Comparison of ENCODE assay signal across 19 cellular contexts in genomic region chr6:108806669-108807068, GRCh38. TPM values are rescaled to one million over a fixed set of nuclear protein-coding genes. Genes with fewer than 3 reads are reported as not detected.
DNase-seq lines count a peak whose midpoint lies in the region; ATAC-seq and TF ChIP-seq lines count a peak whose summit lies in the region.
"Had no signal": no experiment of that assay in that cellular context is flagged by ENCODE, and none has a peak within 500 bp of the region (broad histone marks: within the 10 kb centered on the region; RNA-seq: fewer than 3 reads in every experiment).

No MANE protein-coding gene starts in this region.

- H3K4me2 ChIP-seq in PC-3 (ENCODE audit: low read length) (no peak overlapping the region), SK-N-SH (no peak overlapping the region)
- H3K4me2 ChIP-seq: BLaER1 had no signal

- H3K79me2 ChIP-seq in PC-3 (ENCODE audit: low read length) (no peaks in the 10 kb centered on the region), SK-N-SH (ENCODE audit: insufficient read depth) (no peaks in the 10 kb centered on the region)

- POLR2A ChIA-PET in activated CD4-positive, alpha-beta T cell treated with anti-CD3 and anti-CD28 coated beads for 36 hours (lab: Charles Lee) = interaction anchor here (0.6 kb wide), 1 partner anchor 512 kb away, joined by 3 read pairs; no protein-coding TSS in a partner anchor
- POLR2A ChIA-PET in activated CD4-positive, alpha-beta T cell treated with anti-CD3 and anti-CD28 coated beads, Interleukin-2, amount 10 ng/mL, durations not matched to agents 7 days and 5 days (lab: Charles Lee) = no interaction called here
- POLR2A ChIA-PET in PC-3 (lab: Charles Lee; ENCODE audit: unreplicated experiment) = no interaction called here
- POLR2A ChIA-PET in SK-N-SH (lab: Yijun Ruan, JAX) = no interaction called here

- H3K27ac ChIP-seq in PC-3 (ENCODE audit: low read length) = no peak overlapping the region
- H3K27ac ChIP-seq in SK-N-SH (ENCODE audit: low read depth in 2 of 2, low read length in 1 of 2) = no peak overlapping the region; a peak in 2 of 4 replicates
- H3K27ac ChIP-seq: 22Rv1, BLaER1 had no signal

- peak; percentile 36 for ATAC-seq in activated CD4-positive, alpha-beta T cell treated with anti-CD3 and anti-CD28 coated beads for 36 hours
- ATAC-seq in PC-3 = peak; percentile 81
- ATAC-seq in stimulated activated effector memory CD8-positive, alpha-beta T cell treated with anti-CD3 and anti-CD28 coated beads, Interleukin-12 subunit alpha, Interleukin-12 subunit beta, amount 100 ng/mL, for 72 hours = peak; percentile 48
- no peak for ATAC-seq in HG03520 (IDR thresholded peaks at IDR 0.05; ENCODE audit: unreplicated experiment)

- no peaks in the 10 kb centered on the region for H3K27me3 ChIP-seq in PC-3 (ENCODE audit: low read length)
- no peaks in the 10 kb centered on the region for H3K27me3 ChIP-seq in SK-N-SH (ENCODE audit: insufficient read depth)
- H3K27me3 ChIP-seq: BLaER1 had no signal

- H3K27ac Mint-ChIP-seq in activated CD4-positive, alpha-beta T cell treated with anti-CD3 and anti-CD28 coated beads for 36 hours = no peak overlapping the region
- no peak overlapping the region for H3K27ac Mint-ChIP-seq in activated CD4-positive, alpha-beta T cell treated with anti-CD3 and anti-CD28 coated beads, Interleukin-2, amount 10 ng/mL, durations not matched to agents 7 days and 5 days
- H3K27ac Mint-ChIP-seq in stimulated activated effector memory CD8-positive, alpha-beta T cell treated with anti-CD3 and anti-CD28 coated beads, Interleukin-12 subunit alpha, Interleukin-12 subunit beta, amount 100 ng/mL, for 72 hours = no peak overlapping the region
- H3K27ac Mint-ChIP-seq: HFFc6 had no signal

- no peaks in the 10 kb centered on the region for H3K4me1 Mint-ChIP-seq in activated CD4-positive, alpha-beta T cell treated with anti-CD3 and anti-CD28 coated beads for 36 hours
- H3K4me1 Mint-ChIP-seq in activated CD4-positive, alpha-beta T cell treated with anti-CD3 and anti-CD28 coated beads, Interleukin-2, amount 10 ng/mL, durations not matched to agents 7 days and 5 days = peaks cover 12% of the 10 kb centered on the region
- H3K4me1 Mint-ChIP-seq in stimulated activated effector memory CD8-positive, alpha-beta T cell treated with anti-CD3 and anti-CD28 coated beads, Interleukin-12 subunit alpha, Interleukin-12 subunit beta, amount 100 ng/mL, for 72 hours = peaks cover 17% of the 10 kb centered on the region

- CTCF ChIA-PET in activated CD4-positive, alpha-beta T cell treated with anti-CD3 and anti-CD28 coated beads for 36 hours (lab: Charles Lee) = interaction anchor here (0.6 to 1.4 kb wide), 4 partner anchors 17 to 738 kb away, joined by 3 to 4 read pairs (median 3); no protein-coding TSS in a partner anchor
- CTCF ChIA-PET in activated CD4-positive, alpha-beta T cell treated with anti-CD3 and anti-CD28 coated beads, Interleukin-2, amount 10 ng/mL, durations not matched to agents 7 days and 5 days (lab: Charles Lee) = interaction anchor here (1.0 to 1.5 kb wide), 4 partner anchors 8 to 265 kb away, joined by 3 to 5 read pairs (median 3); no protein-coding TSS in a partner anchor
- CTCF ChIA-PET in PC-3 (lab: Charles Lee) (no interaction called here), SK-N-SH (lab: Yijun Ruan, JAX) (interaction anchor here (1.1 to 1.7 kb wide), 4 partner anchors 22 to 86 kb away, joined by 3 to 6 read pairs (median 4); no protein-coding TSS in a partner anchor)

- H3K9me2 ChIP-seq in PC-3 (replicated peaks; ENCODE audit: low read length) = no peaks in the 10 kb centered on the region
- no peaks in the 10 kb centered on the region for H3K9me2 ChIP-seq in SK-N-SH

- intact Hi-C loops in activated CD4-positive, alpha-beta T cell treated with anti-CD3 and anti-CD28 coated beads for 36 hours (cut with DNase I, micrococcal nuclease) = no loop called here
- intact Hi-C loops in PC-3 (cut with micrococcal nuclease) = no loop called here

- H3K27me3 Mint-ChIP-seq in activated CD4-positive, alpha-beta T cell treated with anti-CD3 and anti-CD28 coated beads for 36 hours = no peaks in the 10 kb centered on the region
- H3K27me3 Mint-ChIP-seq in activated CD4-positive, alpha-beta T cell treated with anti-CD3 and anti-CD28 coated beads, Interleukin-2, amount 10 ng/mL, durations not matched to agents 7 days and 5 days = peaks cover 2% of the 10 kb centered on the region

- no peaks in the 10 kb centered on the region for H3K9me3 Mint-ChIP-seq in activated CD4-positive, alpha-beta T cell treated with anti-CD3 and anti-CD28 coated beads for 36 hours (ENCODE audit: low read depth)
- no peaks in the 10 kb centered on the region for H3K9me3 Mint-ChIP-seq in activated CD4-positive, alpha-beta T cell treated with anti-CD3 and anti-CD28 coated beads, Interleukin-2, amount 10 ng/mL, durations not matched to agents 7 days and 5 days
- no peaks in the 10 kb centered on the region for H3K9me3 Mint-ChIP-seq in stimulated activated effector memory CD8-positive, alpha-beta T cell treated with anti-CD3 and anti-CD28 coated beads, Interleukin-12 subunit alpha, Interleukin-12 subunit beta, amount 100 ng/mL, for 72 hours
- H3K9me3 Mint-ChIP-seq: CD8-positive, alpha-beta memory T cell; HFFc6; IgD-negative memory B cell had no signal

- TF ChIP-seq CTCF in PC-3 (conservative IDR thresholded peaks at IDR 0.05; ENCODE audit: low read depth, low read length) (no peak), SK-N-SH (IDR thresholded peaks at IDR 0.05) (no peak)

- 93% methylated on average over 4 of the region's 4 CpGs for WGBS in SK-N-SH (ENCODE audit: low lambda C conversion rate)

- no peaks in the 10 kb centered on the region for H3K36me3 Mint-ChIP-seq in activated CD4-positive, alpha-beta T cell treated with anti-CD3 and anti-CD28 coated beads for 36 hours (ENCODE audit: low read depth)
- no peaks in the 10 kb centered on the region for H3K36me3 Mint-ChIP-seq in activated CD4-positive, alpha-beta T cell treated with anti-CD3 and anti-CD28 coated beads, Interleukin-2, amount 10 ng/mL, durations not matched to agents 7 days and 5 days (ENCODE audit: low read depth)
- H3K36me3 Mint-ChIP-seq in stimulated activated effector memory CD8-positive, alpha-beta T cell treated with anti-CD3 and anti-CD28 coated beads, Interleukin-12 subunit alpha, Interleukin-12 subunit beta, amount 100 ng/mL, for 72 hours = no peaks in the 10 kb centered on the region
- H3K36me3 Mint-ChIP-seq: CD8-positive, alpha-beta memory T cell; IgD-negative memory B cell had no signal

- H3K9ac ChIP-seq in PC-3 (ENCODE audit: low read length) = no peak overlapping the region
- H3K9ac ChIP-seq in SK-N-SH = no peak overlapping the region
- H3K9ac ChIP-seq: BLaER1 had no signal

- H3F3A ChIP-seq in PC-3 (ENCODE audit: low read length, unreplicated experiment) (no peaks in the 10 kb centered on the region), SK-N-SH (replicated peaks; ENCODE audit: insufficient read depth) (no peaks in the 10 kb centered on the region)

- no peak for TF ChIP-seq EP300 in SK-N-SH (IDR thresholded peaks at IDR 0.05; ENCODE audit: borderline replicate concordance in 1 of 2, low read depth in 1 of 2, low read length in 1 of 2)

- H3K4me1 ChIP-seq in PC-3 (ENCODE audit: insufficient read depth, low read length) = peaks cover 6% of the 10 kb centered on the region; the same call in 1 of the 2 replicates
- H3K4me1 ChIP-seq in SK-N-SH (ENCODE audit: control insufficient read depth in 1 of 2, insufficient read depth in 2 of 2, low read depth in 1 of 2, low read length in 1 of 2) = peaks cover 0 to 28% of the 10 kb centered on the region in 2 experiments; a peak in 1 of 4 replicates
- H3K4me1 ChIP-seq: BLaER1, HAP-1 had no signal

- no peaks in the 10 kb centered on the region for H3K9me3 ChIP-seq in PC-3 (ENCODE audit: low read length)
- H3K9me3 ChIP-seq in SK-N-SH = no peaks in the 10 kb centered on the region
- H3K9me3 ChIP-seq: BLaER1, HAP-1 had no signal

- no peak overlapping the region for H3K4me3 Mint-ChIP-seq in activated CD4-positive, alpha-beta T cell treated with anti-CD3 and anti-CD28 coated beads for 36 hours
- no peak overlapping the region for H3K4me3 Mint-ChIP-seq in activated CD4-positive, alpha-beta T cell treated with anti-CD3 and anti-CD28 coated beads, Interleukin-2, amount 10 ng/mL, durations not matched to agents 7 days and 5 days
- H3K4me3 Mint-ChIP-seq in stimulated activated effector memory CD8-positive, alpha-beta T cell treated with anti-CD3 and anti-CD28 coated beads, Interleukin-12 subunit alpha, Interleukin-12 subunit beta, amount 100 ng/mL, for 72 hours = no peak overlapping the region
- H3K4me3 Mint-ChIP-seq: CD8-positive, alpha-beta memory T cell; HFFc6 had no signal

- no peak for TF ChIP-seq RAD21 in SK-N-SH (IDR thresholded peaks at IDR 0.05; ENCODE audit: low read length)

- H2AFZ ChIP-seq in PC-3 (ENCODE audit: low read length) (no peak overlapping the region), SK-N-SH (ENCODE audit: low read depth) (no peak overlapping the region)

- H4K20me1 ChIP-seq in PC-3 (ENCODE audit: low read length) = no peaks in the 10 kb centered on the region
- H4K20me1 ChIP-seq in SK-N-SH (ENCODE audit: insufficient read depth) = no peaks in the 10 kb centered on the region
- H4K20me1 ChIP-seq: BLaER1 had no signal

- H3K4me3 ChIP-seq in PC-3 (ENCODE audit: low read length) (no peak overlapping the region), SK-N-SH (ENCODE audit: low read depth in 2 of 2, low read length in 1 of 2) (no peak overlapping the region)
- H3K4me3 ChIP-seq: BLaER1, HAP-1 had no signal

- no peak for DNase-seq in activated CD4-positive, alpha-beta T cell treated with anti-CD3 and anti-CD28 coated beads for 36 hours
- DNase-seq in activated CD4-positive, alpha-beta T cell treated with anti-CD3 and anti-CD28 coated beads, Interleukin-2, amount 10 ng/mL, durations not matched to agents 7 days and 5 days = no peak
- DNase-seq in PC-3 (peak; percentile 27), iris pigment epithelial cell (ENCODE audit: low read depth) (peak; percentile 23), SK-N-SH (no peak), NCI-H345 treated with DMSO at 0.1 percent for 48 hours (lab: John Stamatoyannopoulos, UW; ENCODE audit: unreplicated experiment) (no peak)
- no peak for DNase-seq in stimulated activated effector memory CD8-positive, alpha-beta T cell treated with anti-CD3 and anti-CD28 coated beads, Interleukin-12 subunit alpha, Interleukin-12 subunit beta, amount 100 ng/mL, for 72 hours (ENCODE audit: low spot score in 2 of 2)
- DNase-seq: AML-193; CD8-positive, alpha-beta memory T cell; DMS 273 treated with DMSO at 0.1 percent for 48 hours; DMS79 treated with DMSO at 0.1 percent for 48 hours; EL; GOT3; HFFc6 had no signal

- H3K36me3 ChIP-seq in PC-3 (ENCODE audit: low read depth, low read length) (no peaks in the 10 kb centered on the region), SK-N-SH (replicated peaks in 1 of 2; ENCODE audit: control insufficient read depth in 1 of 2, insufficient read depth in 2 of 2, low read length in 1 of 2) (no peaks in the 10 kb centered on the region)
- H3K36me3 ChIP-seq: BLaER1, HAP-1 had no signal

- no TSS peak for BruUV-seq in PC-3 (replicated peaks; lab: Mats Ljungman, UMichigan)

RNA-seq across cellular contexts. Expression of gene ARMC2, which starts 41.6 kb away (rescaled TPM):
- total RNA-seq in activated CD4-positive, alpha-beta T cell treated with anti-CD3 and anti-CD28 coated beads for 36 hours = 1 to 10 TPM; 3.9 to 5.2 TPM
- total RNA-seq in activated CD4-positive, alpha-beta T cell treated with anti-CD3 and anti-CD28 coated beads, Interleukin-2, amount 10 ng/mL, durations not matched to agents 7 days and 5 days = 10 to 100 TPM in 1 of 2 experiments, 1 to 10 TPM in 1; 10.0 to 10.2 TPM
- total RNA-seq in PC-3 (2014; rRNA removed) = 0.29 and 1.1 TPM in 2 replicates
- 2.4 and 4.3 TPM in 2 replicates for polyA plus RNA-seq in SK-N-SH (2012; rRNA removed)
- polyA plus RNA-seq in SK-N-SH (2012; cell fraction: cytosol; rRNA removed) = 3.4 and 3.8 TPM in 2 replicates
- 3.7 and 6.5 TPM in 2 replicates for polyA plus RNA-seq in SK-N-SH (2012; cell fraction: nucleus; rRNA removed)

Comparison
In these comparisons a context has a peak if more than half of its experiments do, and no peak if none do; other contexts are left out.
1. DNase-seq: peak in PC-3 (single experiment) and iris pigment epithelial cell (single experiment); none in activated CD4-positive, alpha-beta T cell treated with anti-CD3 and anti-CD28 coated beads for 36 hours (single experiment), activated CD4-positive, alpha-beta T cell treated with anti-CD3 and anti-CD28 coated beads, Interleukin-2, amount 10 ng/mL, durations not matched to agents 7 days and 5 days (single experiment), stimulated activated effector memory CD8-positive, alpha-beta T cell treated with anti-CD3 and anti-CD28 coated beads, Interleukin-12 subunit alpha, Interleukin-12 subunit beta, amount 100 ng/mL, for 72 hours (0 of 2), SK-N-SH (single experiment) and NCI-H345 treated with DMSO at 0.1 percent for 48 hours (single experiment).